In the genomic region with DNA sequence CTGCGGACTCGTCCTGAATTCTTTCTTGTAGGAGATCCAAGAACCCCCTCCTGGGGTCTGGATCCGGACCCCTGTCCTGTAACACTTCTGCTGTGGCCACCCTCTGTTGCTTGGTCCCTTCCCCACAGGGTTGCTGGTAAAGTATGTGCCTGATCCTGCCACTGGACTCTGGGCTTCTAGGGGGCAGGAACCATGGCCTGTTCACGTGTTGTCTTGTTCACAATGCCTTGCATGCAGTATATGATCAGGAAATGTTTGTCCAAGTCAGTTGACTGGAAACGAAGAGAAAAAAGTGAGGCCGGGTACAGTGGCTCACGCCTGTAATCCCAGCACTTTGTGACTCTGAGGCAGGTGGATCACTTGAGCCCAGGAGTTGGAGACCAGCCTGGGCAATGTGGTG, we compare ENCODE assay signal across 1 cellular context.
TF ChIP-seq lines count a peak whose summit lies in the region.

No MANE protein-coding gene starts in this region.

TF ChIP-seq in HepG2, 621 proteins besides CTCF, POLR2A, EP300 and RAD21 (continued from another document):
- TF ChIP-seq, protein P1, sequence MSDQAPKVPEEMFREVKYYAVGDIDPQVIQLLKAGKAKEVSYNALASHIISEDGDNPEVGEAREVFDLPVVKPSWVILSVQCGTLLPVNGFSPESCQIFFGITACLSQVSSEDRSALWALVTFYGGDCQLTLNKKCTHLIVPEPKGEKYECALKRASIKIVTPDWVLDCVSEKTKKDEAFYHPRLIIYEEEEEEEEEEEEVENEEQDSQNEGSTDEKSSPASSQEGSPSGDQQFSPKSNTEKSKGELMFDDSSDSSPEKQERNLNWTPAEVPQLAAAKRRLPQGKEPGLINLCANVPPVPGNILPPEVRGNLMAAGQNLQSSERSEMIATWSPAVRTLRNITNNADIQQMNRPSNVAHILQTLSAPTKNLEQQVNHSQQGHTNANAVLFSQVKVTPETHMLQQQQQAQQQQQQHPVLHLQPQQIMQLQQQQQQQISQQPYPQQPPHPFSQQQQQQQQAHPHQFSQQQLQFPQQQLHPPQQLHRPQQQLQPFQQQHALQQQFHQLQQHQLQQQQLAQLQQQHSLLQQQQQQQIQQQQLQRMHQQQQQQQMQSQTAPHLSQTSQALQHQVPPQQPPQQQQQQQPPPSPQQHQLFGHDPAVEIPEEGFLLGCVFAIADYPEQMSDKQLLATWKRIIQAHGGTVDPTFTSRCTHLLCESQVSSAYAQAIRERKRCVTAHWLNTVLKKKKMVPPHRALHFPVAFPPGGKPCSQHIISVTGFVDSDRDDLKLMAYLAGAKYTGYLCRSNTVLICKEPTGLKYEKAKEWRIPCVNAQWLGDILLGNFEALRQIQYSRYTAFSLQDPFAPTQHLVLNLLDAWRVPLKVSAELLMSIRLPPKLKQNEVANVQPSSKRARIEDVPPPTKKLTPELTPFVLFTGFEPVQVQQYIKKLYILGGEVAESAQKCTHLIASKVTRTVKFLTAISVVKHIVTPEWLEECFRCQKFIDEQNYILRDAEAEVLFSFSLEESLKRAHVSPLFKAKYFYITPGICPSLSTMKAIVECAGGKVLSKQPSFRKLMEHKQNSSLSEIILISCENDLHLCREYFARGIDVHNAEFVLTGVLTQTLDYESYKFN (CRISPR knock-in tag; conservative IDR thresholded peaks at IDR 0.05), result peak; percentile 42
- TF ChIP-seq MIXL1 (CRISPR knock-in tag; IDR thresholded peaks at IDR 0.05) (no peak), MEIS2 (CRISPR knock-in tag; IDR thresholded peaks at IDR 0.05) (no peak), SSRP1 (CRISPR knock-in tag; IDR thresholded peaks at IDR 0.05) (no peak), SOX13 (IDR thresholded peaks at IDR 0.05) (no peak), SOX13 (CRISPR knock-in tag; conservative IDR thresholded peaks at IDR 0.05 in 1 of 2, IDR thresholded peaks at IDR 0.05 in 1 of 2) (peak in 1 of 2 experiments; percentile 67; a peak in 1 of 4 replicates), ZNF317 (CRISPR knock-in tag; IDR thresholded peaks at IDR 0.05) (no peak), ZNF331 (CRISPR knock-in tag; IDR thresholded peaks at IDR 0.05) (peak; percentile 15; the same call in 1 of the 2 replicates), HMG20A (CRISPR knock-in tag; IDR thresholded peaks at IDR 0.05; ENCODE audit: borderline replicate concordance) (peak; percentile 41; the same call in 1 of the 2 replicates), PAWR (CRISPR knock-in tag; IDR thresholded peaks at IDR 0.05; ENCODE audit: borderline replicate concordance) (no peak), POGZ (CRISPR knock-in tag; IDR thresholded peaks at IDR 0.05) (peak; percentile 41; the same call in 1 of the 2 replicates), CEBPG (CRISPR knock-in tag; IDR thresholded peaks at IDR 0.05) (no peak), TBP (CRISPR knock-in tag; IDR thresholded peaks at IDR 0.05) (no peak)
- TF ChIP-seq, protein P2, sequence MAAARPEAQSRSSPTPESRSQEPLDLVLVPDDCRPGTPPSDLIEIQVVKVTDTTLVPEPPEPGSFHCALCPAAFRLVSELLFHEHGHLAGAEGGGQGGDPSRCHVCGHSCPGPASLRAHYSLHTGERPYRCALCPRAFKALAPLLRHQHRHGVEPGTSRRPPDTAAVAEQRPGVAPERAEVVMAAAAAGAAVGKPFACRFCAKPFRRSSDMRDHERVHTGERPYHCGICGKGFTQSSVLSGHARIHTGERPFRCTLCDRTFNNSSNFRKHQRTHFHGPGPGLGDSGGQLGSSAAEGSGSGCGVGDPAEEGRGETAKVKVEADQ (CRISPR knock-in tag; IDR thresholded peaks at IDR 0.05; ENCODE audit: borderline replicate concordance), result no peak
TF ChIP-seq in HepG2: peak in this region for 45.
